8 cellular contexts compared by ENCODE assay signal in the genomic region with DNA sequence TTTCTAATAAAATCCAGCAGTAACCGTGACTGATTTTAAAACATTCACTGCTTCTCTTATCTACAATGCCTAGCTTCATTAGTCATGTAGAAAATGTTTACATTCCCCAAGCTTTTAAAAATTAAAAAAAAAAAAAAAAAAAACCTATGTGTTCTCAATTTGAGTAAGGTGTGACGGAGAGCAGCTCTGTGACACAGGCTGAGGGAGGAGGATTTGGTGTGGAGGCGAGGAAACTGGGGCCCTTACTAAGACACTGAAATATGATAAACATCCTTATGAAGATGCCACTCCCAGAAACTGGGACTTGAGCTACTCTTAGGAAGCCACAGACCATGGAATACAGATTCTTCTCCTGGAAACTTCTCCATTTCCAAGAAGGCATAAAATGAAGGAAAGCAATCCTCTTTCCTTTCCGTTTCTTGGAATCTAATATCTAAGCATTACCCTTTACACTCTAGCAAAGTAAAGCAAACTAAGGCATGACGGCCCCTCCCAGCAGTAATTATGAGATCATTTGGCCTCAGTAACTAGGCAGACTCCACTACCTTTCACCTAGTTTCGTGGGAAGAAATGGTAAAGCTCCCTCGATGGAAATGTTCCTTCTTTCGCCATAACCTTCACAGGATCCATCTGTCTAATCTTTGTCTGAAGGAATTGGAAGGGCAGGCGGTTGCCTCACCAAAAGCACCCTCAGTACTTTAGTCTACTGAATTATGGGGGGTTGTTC. TPM values are rescaled to one million over a fixed set of nuclear protein-coding genes. Genes with fewer than 3 reads are reported as not detected.
DNase-seq lines count a peak whose midpoint lies in the region; ATAC-seq and TF ChIP-seq lines count a peak whose summit lies in the region.

No MANE protein-coding gene starts in this region.

- H3K27me3 Mint-ChIP-seq in activated naive CD8-positive, alpha-beta T cell treated with anti-CD3 and anti-CD28 coated beads, Interleukin-2, amount 50 U/mL, for 24 hours: no peaks in the 10 kb centered on the region

- H3K4me2 ChIP-seq in trophoblast cell (ENCODE audit: low read length): no peak overlapping the region

- H3K9ac ChIP-seq in trophoblast cell (ENCODE audit: low read length): no peak overlapping the region

- H2BK120ac ChIP-seq in trophoblast cell (ENCODE audit: insufficient read depth, low read length, poor library complexity): peak overlapping the region; percentile 63

- H3K27me3 ChIP-seq in trophoblast cell (ENCODE audit: insufficient read depth, low read length): no peaks in the 10 kb centered on the region
- no peaks in the 10 kb centered on the region for H3K27me3 ChIP-seq in tibial nerve

- peak overlapping the region; percentile 81 for H3K27ac Mint-ChIP-seq in activated naive CD8-positive, alpha-beta T cell treated with anti-CD3 and anti-CD28 coated beads, Interleukin-2, amount 50 U/mL, for 24 hours

- H3K4me3 ChIP-seq in trophoblast cell (ENCODE audit: low read depth, low read length) (no peak overlapping the region), tibial nerve (no peak overlapping the region)

- H3K36me3 ChIP-seq in trophoblast cell (ENCODE audit: control insufficient read depth in 1 of 2, insufficient read depth in 2 of 2, low read length in 2 of 2): peaks cover 3 to 5% of the 10 kb centered on the region in 2 experiments
- peaks cover 0 to 11% (median 0%) of the 10 kb centered on the region in 3 donors for H3K36me3 ChIP-seq in tibial nerve

- peak; percentile 28 for ATAC-seq in GM18861 (IDR thresholded peaks at IDR 0.05; ENCODE audit: unreplicated experiment)
- peak; percentile 38 for ATAC-seq in HG03432 (IDR thresholded peaks at IDR 0.05; ENCODE audit: unreplicated experiment)
- peak; percentile 60 for ATAC-seq in activated naive CD8-positive, alpha-beta T cell treated with anti-CD3 and anti-CD28 coated beads, Interleukin-2, amount 50 U/mL, for 24 hours
- no peak for ATAC-seq in HG03139 (IDR thresholded peaks at IDR 0.05; ENCODE audit: unreplicated experiment)

- H2AFZ ChIP-seq in trophoblast cell (ENCODE audit: insufficient read depth, low read length, poor library complexity): no peak overlapping the region

- peak overlapping the region; percentile 4 for H4K8ac ChIP-seq in trophoblast cell (ENCODE audit: low read depth, low read length)

- H3K4me1 ChIP-seq in trophoblast cell (ENCODE audit: control insufficient read depth in 1 of 2, insufficient read depth in 2 of 2, low read length in 2 of 2) (peaks cover 13 to 23% of the 10 kb centered on the region in 2 experiments), tibial nerve (peaks cover 0 to 29% (median 14%) of the 10 kb centered on the region in 4 donors)

- no peak overlapping the region for H4K12ac ChIP-seq in trophoblast cell (ENCODE audit: low read depth, low read length)

- H3K4ac ChIP-seq in trophoblast cell (ENCODE audit: low read depth, low read length): peak overlapping the region; percentile 33

- H3K27ac ChIP-seq in trophoblast cell (ENCODE audit: low read depth, low read length) (no peak overlapping the region), tibial nerve (peak overlapping the region in 1 of 4 donors; percentile 36)

- H3K79me1 ChIP-seq in trophoblast cell (ENCODE audit: low read length): peaks cover 9% of the 10 kb centered on the region

- no peak overlapping the region for H3K14ac ChIP-seq in trophoblast cell (ENCODE audit: low read length)

- H2BK5ac ChIP-seq in trophoblast cell (ENCODE audit: low read depth, low read length, poor library complexity): no peak overlapping the region

- H3K79me2 ChIP-seq in trophoblast cell (ENCODE audit: control insufficient read depth, insufficient read depth, low read length, poor library complexity): peaks cover 2% of the 10 kb centered on the region

- peaks cover 7% of the 10 kb centered on the region for H3K36me3 Mint-ChIP-seq in activated naive CD8-positive, alpha-beta T cell treated with anti-CD3 and anti-CD28 coated beads, Interleukin-2, amount 50 U/mL, for 24 hours (ENCODE audit: low read depth)

- peak overlapping the region; percentile 53 for H2BK12ac ChIP-seq in trophoblast cell (ENCODE audit: low read length)

- H3K4me3 Mint-ChIP-seq in activated naive CD8-positive, alpha-beta T cell treated with anti-CD3 and anti-CD28 coated beads, Interleukin-2, amount 50 U/mL, for 24 hours: no peak overlapping the region

- no peak overlapping the region for H3K18ac ChIP-seq in trophoblast cell (ENCODE audit: low read length)

- no peaks in the 10 kb centered on the region for H3K9me3 ChIP-seq in trophoblast cell (ENCODE audit: insufficient read depth, low read depth, low read length)
- H3K9me3 ChIP-seq in tibial nerve: no peaks in the 10 kb centered on the region

- no peaks in the 10 kb centered on the region for H3K9me3 Mint-ChIP-seq in activated naive CD8-positive, alpha-beta T cell treated with anti-CD3 and anti-CD28 coated beads, Interleukin-2, amount 50 U/mL, for 24 hours

- no peak overlapping the region for H3K23ac ChIP-seq in trophoblast cell (ENCODE audit: low read length)

- WGBS in trophoblast cell (ENCODE audit: extremely low coverage, insufficient coverage, insufficient read length): no CpG with 5 or more reads among the region's 9 CpGs
- 69 to 88% methylated on average over 9 of the region's 9 CpGs for WGBS in tibial nerve, 2 donors

- TF ChIP-seq POLR2A in tibial nerve (IDR thresholded peaks at IDR 0.05): no peak

- H3K4me1 Mint-ChIP-seq in activated naive CD8-positive, alpha-beta T cell treated with anti-CD3 and anti-CD28 coated beads, Interleukin-2, amount 50 U/mL, for 24 hours: peaks cover 84% of the 10 kb centered on the region

- peak; percentile 38 for DNase-seq in activated naive CD8-positive, alpha-beta T cell treated with anti-CD3 and anti-CD28 coated beads, Interleukin-2, amount 50 U/mL, for 24 hours
- DNase-seq in trophoblast cell: peak; percentile 69 to 70
- DNase-seq in tibial nerve (ENCODE audit: low spot score in 2 of 2): no peak
- DNase-seq in NCI-H82 treated with DMSO at 0.1 percent for 48 hours (lab: John Stamatoyannopoulos, UW; ENCODE audit: unreplicated experiment): no peak
- no peak for DNase-seq in retina

- TF ChIP-seq EP300 in tibial nerve (IDR thresholded peaks at IDR 0.05): no peak

- TF ChIP-seq CTCF in tibial nerve (IDR thresholded peaks at IDR 0.05): no peak

- H4K91ac ChIP-seq in trophoblast cell (ENCODE audit: low read depth, low read length): peak overlapping the region; percentile 57

- H2AK5ac ChIP-seq in trophoblast cell (ENCODE audit: low read length): no peak overlapping the region

RNA-seq across cellular contexts. Expression of gene GRAMD2B, which starts 23.5 kb away (rescaled TPM):
- polyA plus RNA-seq in trophoblast cell (2013): 98.6 and 107 TPM in 2 replicates
- 10 to 100 TPM; 37.7 to 61.5 (median 44.6) TPM for total RNA-seq in tibial nerve

Comparison
In these comparisons a context has a peak if more than half of its experiments do, and no peak if none do; other contexts are left out.
1. DNase-seq: peak in activated naive CD8-positive, alpha-beta T cell treated with anti-CD3 and anti-CD28 coated beads, Interleukin-2, amount 50 U/mL, for 24 hours (single experiment) and trophoblast cell (2 of 2); none in tibial nerve (0 of 2), NCI-H82 treated with DMSO at 0.1 percent for 48 hours (single experiment) and retina (single experiment).